ENCODE assay signal across 17 cellular contexts in the genomic region with DNA sequence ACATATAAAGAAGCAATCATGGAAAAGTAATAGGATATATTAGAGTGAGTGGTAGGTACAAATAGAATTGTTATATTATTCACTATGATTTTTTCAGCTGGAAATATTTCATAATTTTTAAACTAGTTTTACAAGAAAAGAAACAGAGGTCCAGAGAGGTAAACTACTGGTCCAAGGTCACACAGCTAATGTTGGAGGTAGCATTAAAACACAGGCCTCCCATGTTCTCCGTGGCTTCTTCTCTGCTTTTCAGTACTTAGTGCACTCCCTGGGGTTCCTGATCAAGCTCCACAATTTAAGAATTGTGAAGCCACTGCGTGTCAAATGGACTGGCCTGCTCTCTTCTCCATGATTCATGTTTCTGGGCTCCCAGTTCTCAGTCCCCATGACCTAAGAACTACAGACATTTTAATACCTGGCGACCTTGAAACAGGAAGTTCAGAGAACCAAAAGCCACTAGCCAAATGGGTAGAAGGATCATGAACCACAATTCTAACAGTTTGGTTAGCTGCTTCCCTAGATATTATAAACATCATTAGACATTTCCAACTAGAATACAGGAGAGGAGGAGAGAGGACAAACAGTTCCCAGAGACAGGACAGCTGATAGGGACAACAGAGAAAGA.
DNase-seq lines count a peak whose midpoint lies in the region; ATAC-seq, FAIRE-seq and TF ChIP-seq lines count a peak whose summit lies in the region.
"Had no signal": no experiment of that assay in that cellular context is flagged by ENCODE, and none has a peak within 500 bp of the region (broad histone marks: within the 10 kb centered on the region; RNA-seq: fewer than 3 reads in every experiment).

No MANE protein-coding gene starts in this region.

- intact Hi-C loops in HepG2 (cut with micrococcal nuclease; ENCODE audit: unreplicated experiment) (loop anchor here (5.0 kb wide), 1 partner anchor 185 kb away; no protein-coding TSS in a partner anchor), Right ventricle myocardium inferior (cut with DNase I) (no loop called here)

- FAIRE-seq in HepG2 (lab: Jason Lieb, UNC) = no peak
- FAIRE-seq: H1 had no signal

- peaks cover 63% of the 10 kb centered on the region for H3K4me1 ChIP-seq in HepG2 (ENCODE audit: insufficient read depth, low read length)
- H3K4me1 ChIP-seq in BE2C = peaks cover 5% of the 10 kb centered on the region; the same call in 1 of the 2 replicates

- no peak for TF ChIP-seq POLR2A in HepG2 (IDR thresholded peaks at IDR 0.05; ENCODE audit: insufficient read depth in 1 of 2, low read depth in 2 of 2, low read length in 2 of 2)

- TF ChIP-seq CTCF in HepG2 (CRISPR knock-in tag; IDR thresholded peaks at IDR 0.05) = no peak
- no peak for TF ChIP-seq CTCF in BE2C (IDR thresholded peaks at IDR 0.05; ENCODE audit: low read depth, low read length)

- WGBS in HepG2 (ENCODE audit: low lambda C conversion rate) = 88% methylated on average over 3 of the region's 3 CpGs

- H3K27ac Mint-ChIP-seq in stimulated activated naive CD8-positive, alpha-beta T cell treated with anti-CD3 and anti-CD28 coated beads, Interleukin-15, amount 100 ng/mL, for 72 hours = peak overlapping the region in 1 of 2 donors; percentile 23
- H3K27ac Mint-ChIP-seq: B cell had no signal

- H3K9me3 ChIP-seq in HepG2 (ENCODE audit: low read length) (no peaks in the 10 kb centered on the region), BE2C (no peaks in the 10 kb centered on the region)
- H3K9me3 ChIP-seq: MG63, SJSA1 had no signal

- no peak for TF ChIP-seq RAD21 in HepG2 (CRISPR knock-in tag; IDR thresholded peaks at IDR 0.05)

- no peaks in the 10 kb centered on the region for H4K20me1 ChIP-seq in HepG2 (ENCODE audit: insufficient read depth, low read length)

- POLR2A ChIA-PET in HepG2 (lab: Yijun Ruan, JAX) = no interaction called here

- no peak for TF ChIP-seq EP300 in HepG2 (IDR thresholded peaks at IDR 0.05; ENCODE audit: low read depth in 2 of 2, low read length in 2 of 2)
- TF ChIP-seq EP300 in HepG2 (CRISPR knock-in tag; IDR thresholded peaks at IDR 0.05; ENCODE audit: borderline replicate concordance) = no peak

- no TSS peak for BruUV-seq in HepG2 (replicated peaks; lab: Mats Ljungman, UMichigan)

- CTCF ChIA-PET in HepG2 (lab: Yijun Ruan, JAX; ENCODE audit: low intra/inter-chr PET ratio, low total read pairs) = no interaction called here

- H3K36me3 ChIP-seq in HepG2 (replicated peaks in 1 of 2; ENCODE audit: control insufficient read depth in 1 of 2, insufficient read depth in 2 of 2, low read length in 2 of 2) (no peaks in the 10 kb centered on the region), BE2C (no peaks in the 10 kb centered on the region)
- H3K36me3 ChIP-seq: MG63, SJSA1 had no signal

- no peaks in the 10 kb centered on the region for H3K27me3 Mint-ChIP-seq in stimulated activated naive CD8-positive, alpha-beta T cell treated with anti-CD3 and anti-CD28 coated beads, Interleukin-15, amount 100 ng/mL, for 72 hours

- H2AFZ ChIP-seq in HepG2 (ENCODE audit: low read length) = no peak overlapping the region

- H3K9me3 Mint-ChIP-seq in stimulated activated naive CD8-positive, alpha-beta T cell treated with anti-CD3 and anti-CD28 coated beads, Interleukin-15, amount 100 ng/mL, for 72 hours = no peaks in the 10 kb centered on the region

- H3K4me3 Mint-ChIP-seq in stimulated activated naive CD8-positive, alpha-beta T cell treated with anti-CD3 and anti-CD28 coated beads, Interleukin-15, amount 100 ng/mL, for 72 hours = no peak overlapping the region
- H3K4me3 Mint-ChIP-seq: B cell had no signal

- no peak for DNase-seq in stimulated activated naive CD8-positive, alpha-beta T cell treated with anti-CD3 and anti-CD28 coated beads, Interleukin-15, amount 100 ng/mL, for 72 hours
- DNase-seq in stimulated activated naive CD8-positive, alpha-beta T cell treated with anti-CD3 and anti-CD28 coated beads, Interleukin-15, Interleukin-2, amounts not matched to agents 100 U/mL and 50 U/mL, for 24 hours = no peak
- DNase-seq in SW480 (ENCODE audit: low spot score) = peak; percentile 1
- no peak for DNase-seq in HepG2 (ENCODE audit: low spot score)
- DNase-seq in Right ventricle myocardium inferior (ENCODE audit: missing footprints) = no peak
- DNase-seq in BE2C = no peak
- DNase-seq in activated gamma-delta T cell treated with Interleukin-2 at 50 U/mL for 16 hours = no peak
- DNase-seq: DMS 273 treated with DMSO at 0.1 percent for 48 hours, MG63, NCI-H1930, NCI-H524 had no signal

- peak overlapping the region; percentile 70 for H3K27ac ChIP-seq in HepG2 (ENCODE audit: extremely low read length, insufficient read depth, low read length)
- H3K27ac ChIP-seq: HL-60, KMS-11, RWPE1, SJSA1 had no signal

- H3K9ac ChIP-seq in HepG2 (ENCODE audit: insufficient read depth, low read depth, low read length) = no peak overlapping the region
- H3K9ac ChIP-seq: KMS-11 had no signal

- in situ Hi-C loops in HepG2 (cut with HindIII; ENCODE audit: extremely low pct_ligation_motif_present, low pct_unique_long_range_greater_than_20kb) = no loop called here

- peak; percentile 50 for ATAC-seq in stimulated activated naive CD8-positive, alpha-beta T cell treated with anti-CD3 and anti-CD28 coated beads, Interleukin-15, amount 100 ng/mL, for 72 hours
- ATAC-seq in stimulated activated naive CD8-positive, alpha-beta T cell treated with anti-CD3 and anti-CD28 coated beads, Interleukin-15, Interleukin-2, amounts not matched to agents 100 U/mL and 50 U/mL, for 24 hours = no peak
- ATAC-seq in HepG2 (no peak), Right ventricle myocardium inferior (no peak)

- no peaks in the 10 kb centered on the region for H3K79me2 ChIP-seq in HepG2 (ENCODE audit: insufficient read depth, low read length)

- peaks cover 38% of the 10 kb centered on the region for H3K4me1 Mint-ChIP-seq in stimulated activated naive CD8-positive, alpha-beta T cell treated with anti-CD3 and anti-CD28 coated beads, Interleukin-15, amount 100 ng/mL, for 72 hours
- H3K4me1 Mint-ChIP-seq: B cell had no signal

- no peak overlapping the region for H3K4me2 ChIP-seq in HepG2 (ENCODE audit: low read depth, low read length)
- H3K4me2 ChIP-seq: KMS-11 had no signal

- H3K4me3 ChIP-seq in HepG2 (replicated peaks in 1 of 3; ENCODE audit: insufficient read depth in 1 of 3, low read depth in 2 of 3, low read length in 3 of 3) (no peak overlapping the region), BE2C (ENCODE audit: low read depth, low read length) (no peak overlapping the region)
- H3K4me3 ChIP-seq: MG63, SJSA1 had no signal

- H3K27me3 ChIP-seq in HepG2 (ENCODE audit: control insufficient read depth in 1 of 2, insufficient read depth in 2 of 2, low read length in 2 of 2) (no peaks in the 10 kb centered on the region), BE2C (no peaks in the 10 kb centered on the region)
- H3K27me3 ChIP-seq: MG63, SJSA1 had no signal

TF ChIP-seq in HepG2, 621 proteins besides CTCF, POLR2A, EP300 and RAD21 (continues in another document):
- TF ChIP-seq, protein P1, sequence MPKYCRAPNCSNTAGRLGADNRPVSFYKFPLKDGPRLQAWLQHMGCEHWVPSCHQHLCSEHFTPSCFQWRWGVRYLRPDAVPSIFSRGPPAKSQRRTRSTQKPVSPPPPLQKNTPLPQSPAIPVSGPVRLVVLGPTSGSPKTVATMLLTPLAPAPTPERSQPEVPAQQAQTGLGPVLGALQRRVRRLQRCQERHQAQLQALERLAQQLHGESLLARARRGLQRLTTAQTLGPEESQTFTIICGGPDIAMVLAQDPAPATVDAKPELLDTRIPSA (CRISPR knock-in tag; IDR thresholded peaks at IDR 0.05; ENCODE audit: borderline replicate concordance) = no peak
- TF ChIP-seq, protein P2, sequence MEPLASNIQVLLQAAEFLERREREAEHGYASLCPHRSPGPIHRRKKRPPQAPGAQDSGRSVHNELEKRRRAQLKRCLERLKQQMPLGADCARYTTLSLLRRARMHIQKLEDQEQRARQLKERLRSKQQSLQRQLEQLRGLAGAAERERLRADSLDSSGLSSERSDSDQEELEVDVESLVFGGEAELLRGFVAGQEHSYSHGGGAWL (CRISPR knock-in tag; IDR thresholded peaks at IDR 0.05) = no peak
- TF ChIP-seq, protein P3, sequence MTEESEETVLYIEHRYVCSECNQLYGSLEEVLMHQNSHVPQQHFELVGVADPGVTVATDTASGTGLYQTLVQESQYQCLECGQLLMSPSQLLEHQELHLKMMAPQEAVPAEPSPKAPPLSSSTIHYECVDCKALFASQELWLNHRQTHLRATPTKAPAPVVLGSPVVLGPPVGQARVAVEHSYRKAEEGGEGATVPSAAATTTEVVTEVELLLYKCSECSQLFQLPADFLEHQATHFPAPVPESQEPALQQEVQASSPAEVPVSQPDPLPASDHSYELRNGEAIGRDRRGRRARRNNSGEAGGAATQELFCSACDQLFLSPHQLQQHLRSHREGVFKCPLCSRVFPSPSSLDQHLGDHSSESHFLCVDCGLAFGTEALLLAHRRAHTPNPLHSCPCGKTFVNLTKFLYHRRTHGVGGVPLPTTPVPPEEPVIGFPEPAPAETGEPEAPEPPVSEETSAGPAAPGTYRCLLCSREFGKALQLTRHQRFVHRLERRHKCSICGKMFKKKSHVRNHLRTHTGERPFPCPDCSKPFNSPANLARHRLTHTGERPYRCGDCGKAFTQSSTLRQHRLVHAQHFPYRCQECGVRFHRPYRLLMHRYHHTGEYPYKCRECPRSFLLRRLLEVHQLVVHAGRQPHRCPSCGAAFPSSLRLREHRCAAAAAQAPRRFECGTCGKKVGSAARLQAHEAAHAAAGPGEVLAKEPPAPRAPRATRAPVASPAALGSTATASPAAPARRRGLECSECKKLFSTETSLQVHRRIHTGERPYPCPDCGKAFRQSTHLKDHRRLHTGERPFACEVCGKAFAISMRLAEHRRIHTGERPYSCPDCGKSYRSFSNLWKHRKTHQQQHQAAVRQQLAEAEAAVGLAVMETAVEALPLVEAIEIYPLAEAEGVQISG (CRISPR knock-in tag; IDR thresholded peaks at IDR 0.05) = no peak
- TF ChIP-seq ZBTB20 (CRISPR knock-in tag; IDR thresholded peaks at IDR 0.05; ENCODE audit: borderline replicate concordance, low read depth) = no peak
- TF ChIP-seq ZNF768 (CRISPR knock-in tag; IDR thresholded peaks at IDR 0.05) = peak; percentile 73; the same call in 1 of the 2 replicates
- no peak for TF ChIP-seq ZNF674 (CRISPR knock-in tag; IDR thresholded peaks at IDR 0.05; ENCODE audit: low read depth)
- no peak for TF ChIP-seq PHF20 (CRISPR knock-in tag; IDR thresholded peaks at IDR 0.05)
- no peak for TF ChIP-seq HMGA1 (CRISPR knock-in tag; conservative IDR thresholded peaks at IDR 0.05)
- TF ChIP-seq, protein P4, sequence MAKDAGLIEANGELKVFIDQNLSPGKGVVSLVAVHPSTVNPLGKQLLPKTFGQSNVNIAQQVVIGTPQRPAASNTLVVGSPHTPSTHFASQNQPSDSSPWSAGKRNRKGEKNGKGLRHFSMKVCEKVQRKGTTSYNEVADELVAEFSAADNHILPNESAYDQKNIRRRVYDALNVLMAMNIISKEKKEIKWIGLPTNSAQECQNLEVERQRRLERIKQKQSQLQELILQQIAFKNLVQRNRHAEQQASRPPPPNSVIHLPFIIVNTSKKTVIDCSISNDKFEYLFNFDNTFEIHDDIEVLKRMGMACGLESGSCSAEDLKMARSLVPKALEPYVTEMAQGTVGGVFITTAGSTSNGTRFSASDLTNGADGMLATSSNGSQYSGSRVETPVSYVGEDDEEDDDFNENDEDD (CRISPR knock-in tag; IDR thresholded peaks at IDR 0.05; ENCODE audit: borderline replicate concordance) = no peak
